16 cellular contexts compared by ENCODE assay signal in the genomic region with DNA sequence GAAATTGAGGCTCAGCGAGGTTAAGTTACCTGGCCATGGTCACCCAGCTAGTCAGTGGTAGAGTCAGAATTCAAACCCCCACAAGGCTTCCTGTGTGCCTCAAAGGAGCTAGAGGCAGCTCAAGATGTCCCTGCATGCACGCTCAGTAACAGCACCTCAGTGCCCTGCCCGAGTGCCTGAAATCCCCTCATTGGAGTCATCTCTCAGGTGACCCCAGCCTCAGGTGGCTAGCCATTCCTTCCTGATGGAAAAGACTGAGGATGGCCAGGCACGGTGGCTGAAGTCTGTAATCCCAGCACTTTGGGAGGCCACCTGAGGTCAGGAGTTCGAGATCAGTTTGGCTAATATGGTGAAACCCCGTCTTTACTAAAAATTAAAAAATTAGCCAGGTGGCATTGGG. TPM values are rescaled to one million over a fixed set of nuclear protein-coding genes. Genes with fewer than 3 reads are reported as not detected.
DNase-seq lines count a peak whose midpoint lies in the region; ATAC-seq and TF ChIP-seq lines count a peak whose summit lies in the region.
"Had no signal": no experiment of that assay in that cellular context is flagged by ENCODE, and none has a peak within 500 bp of the region (broad histone marks: within the 10 kb centered on the region; RNA-seq: fewer than 3 reads in every experiment).

No MANE protein-coding gene starts in this region.

- no peaks in the 10 kb centered on the region for H3K27me3 Mint-ChIP-seq in chondrocyte (ENCODE audit: low read depth)
- H3K27me3 Mint-ChIP-seq: activated CD4-positive, alpha-beta T cell treated with anti-CD3 and anti-CD28 coated beads for 36 hours had no signal

- peaks cover 80% of the 10 kb centered on the region for H3K4me1 Mint-ChIP-seq in chondrocyte (ENCODE audit: low read depth)

- ATAC-seq in HG03342 (IDR thresholded peaks at IDR 0.05; ENCODE audit: unreplicated experiment), result no peak
- ATAC-seq: activated CD4-positive, alpha-beta T cell treated with anti-CD3 and anti-CD28 coated beads for 36 hours; CD8-positive, alpha-beta T cell had no signal

- no peak for TF ChIP-seq POLR2A in tibial nerve (IDR thresholded peaks at IDR 0.05)

- H3K27ac ChIP-seq in KOPT-K1 (ENCODE audit: low read depth, low read length, poor library complexity, severe bottlenecking) (peak overlapping the region; percentile 32), muscle layer of duodenum (ENCODE audit: low read length) (peak overlapping the region; percentile 84), tibial nerve (peak overlapping the region in 3 of 4 donors; percentile 0 to 84 (median 76))
- H3K27ac ChIP-seq: parathyroid adenoma had no signal

- H3K9me3 Mint-ChIP-seq in chondrocyte (ENCODE audit: low read depth), result no peaks in the 10 kb centered on the region
- H3K9me3 Mint-ChIP-seq: CD8-positive, alpha-beta T cell; memory B cell; T-helper 2 cell treated with Interferon-gamma antibody and Interleukin-4, amounts not matched to agents 5 μg/mL and 100 μg/mL, for 36 hours had no signal

- H3K36me3 Mint-ChIP-seq in chondrocyte (ENCODE audit: low read depth), result no peaks in the 10 kb centered on the region
- H3K36me3 Mint-ChIP-seq: CD8-positive, alpha-beta T cell; memory B cell had no signal

- no peaks in the 10 kb centered on the region for H3K9me3 ChIP-seq in KOPT-K1 (ENCODE audit: insufficient read depth, low read length, poor library complexity, severe bottlenecking)
- no peaks in the 10 kb centered on the region for H3K9me3 ChIP-seq in muscle layer of duodenum (ENCODE audit: control insufficient read depth in 1 of 2, low read length in 2 of 2)
- no peaks in the 10 kb centered on the region for H3K9me3 ChIP-seq in tibial nerve

- H3K27me3 ChIP-seq in muscle layer of duodenum (ENCODE audit: low read depth, low read length) (no peaks in the 10 kb centered on the region), tibial nerve (no peaks in the 10 kb centered on the region)

- H3K36me3 ChIP-seq in KOPT-K1 (ENCODE audit: insufficient read depth, low read length), result no peaks in the 10 kb centered on the region
- peaks cover 0 to 6% of the 10 kb centered on the region in 2 donors for H3K36me3 ChIP-seq in muscle layer of duodenum (ENCODE audit: control insufficient read depth in 1 of 2, insufficient read depth in 2 of 2, low read length in 2 of 2)
- H3K36me3 ChIP-seq in tibial nerve, result no peaks in the 10 kb centered on the region

- H3K4me1 ChIP-seq in muscle layer of duodenum (ENCODE audit: control insufficient read depth in 1 of 2, insufficient read depth in 2 of 2, low read length in 2 of 2) (peaks cover 0 to 11% of the 10 kb centered on the region in 2 donors), tibial nerve (peaks cover 0 to 77% (median 20%) of the 10 kb centered on the region in 4 donors)
- H3K4me1 ChIP-seq: parathyroid adenoma had no signal

- DNase-seq in chondrocyte (ENCODE audit: low spot score) (peak; percentile 21), tibial nerve (ENCODE audit: low spot score in 2 of 2) (no peak), T-helper 9 cell (no peak), RPMI8226 (no peak)
- DNase-seq: activated CD4-positive, alpha-beta T cell treated with anti-CD3 and anti-CD28 coated beads for 36 hours; CD8-positive, alpha-beta T cell; NCI-H1105; NCI-H510A treated with DMSO at 0.1 percent for 48 hours; stimulated activated CD4-positive, alpha-beta T cell treated with anti-CD3 and anti-CD28 coated beads, Interleukin-1b, Interleukin-23, amount 100 ng/mL, for 48 hours had no signal

- peak overlapping the region; percentile 99 for H3K27ac Mint-ChIP-seq in chondrocyte (ENCODE audit: unreplicated experiment)
- H3K27ac Mint-ChIP-seq: activated CD4-positive, alpha-beta T cell treated with anti-CD3 and anti-CD28 coated beads for 36 hours; CD8-positive, alpha-beta T cell; memory B cell had no signal

- no peak overlapping the region for H3K4me3 ChIP-seq in muscle layer of duodenum (ENCODE audit: low read depth in 1 of 2, low read length in 2 of 2)
- H3K4me3 ChIP-seq in tibial nerve, result no peak overlapping the region

- no peak overlapping the region for H3K4me3 Mint-ChIP-seq in chondrocyte (ENCODE audit: unreplicated experiment)
- H3K4me3 Mint-ChIP-seq: activated CD4-positive, alpha-beta T cell treated with anti-CD3 and anti-CD28 coated beads for 36 hours; CD8-positive, alpha-beta T cell; memory B cell; T-helper 2 cell treated with Interferon-gamma antibody and Interleukin-4, amounts not matched to agents 5 μg/mL and 100 μg/mL, for 36 hours had no signal

- 94 to 97% methylated on average over 6 of the region's 6 CpGs for WGBS in tibial nerve, 2 donors

- TF ChIP-seq EP300 in tibial nerve (IDR thresholded peaks at IDR 0.05), result no peak

- TF ChIP-seq CTCF in chondrocyte (IDR thresholded peaks at IDR 0.05), result no peak
- no peak for TF ChIP-seq CTCF in tibial nerve (IDR thresholded peaks at IDR 0.05)

RNA-seq across cellular contexts. Expression of gene LIF, which starts 36.9 kb away (rescaled TPM):
- total RNA-seq in chondrocyte (18.9 to 21.5 TPM (median 21.3 TPM) in 3 replicates), tibial nerve (under 1 TPM; 0.30 to 0.84 (median 0.72) TPM)

RNA-seq across cellular contexts. Expression of gene OSM, which starts 57.0 kb away (rescaled TPM):
- total RNA-seq in chondrocyte (not detected in 3 replicates), tibial nerve (10 to 100 TPM in 1 of 4 donors, 1 to 10 TPM in 3; 1.4 to 19.7 (median 4.2) TPM)
- total RNA-seq: epithelial cell of proximal tubule had no signal

Comparison
In these comparisons a context has a peak if more than half of its experiments do, and no peak if none do; other contexts are left out.
1. H3K27ac ChIP-seq: peak in every context shown above with its lines; median percentile 84 in muscle layer of duodenum; 76 in tibial nerve; 32 in KOPT-K1.
2. RNA of gene LIF, which starts 36.9 kb away (total RNA-seq): 18.9 to 21.5 TPM in chondrocyte; 0.30 to 0.84 TPM in tibial nerve; every median in the first group is over 10 times any median in the second.